In the genomic region with DNA sequence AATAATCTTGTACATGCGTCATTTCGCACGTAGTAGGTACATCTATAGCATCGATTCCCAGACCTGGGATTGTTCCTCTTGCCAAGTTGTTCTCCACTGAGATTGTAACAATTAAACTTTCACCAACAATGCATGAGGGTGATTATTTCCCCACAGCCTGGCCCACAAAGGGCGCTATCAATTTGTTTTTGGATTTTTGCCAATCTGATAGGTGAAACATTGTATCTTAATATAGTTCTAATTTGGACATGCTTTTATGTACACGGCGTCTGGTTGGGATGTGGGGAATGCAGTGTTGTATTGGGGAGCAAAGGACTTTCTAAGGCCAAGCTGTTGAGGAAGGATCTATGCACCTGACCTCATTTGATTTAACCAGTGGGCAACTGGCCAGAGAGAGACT, we compare ENCODE assay signal across 26 cellular contexts. TPM values are rescaled to one million over a fixed set of nuclear protein-coding genes. Genes with fewer than 3 reads are reported as not detected.
"Had no signal": no experiment of that assay in that cellular context is flagged by ENCODE, and none has a peak within 500 bp of the region (broad histone marks: within the 10 kb centered on the region; RNA-seq: fewer than 3 reads in every experiment).

No MANE protein-coding gene starts in this region.

- ATAC-seq: left ventricle myocardium superior; naive thymus-derived CD8-positive, alpha-beta T cell; psoas muscle; right cardiac atrium; stimulated activated memory B cell treated with anti-CD40 and anti-IgM and Interleukin-4, amounts not matched to agents 10 μg/mL and 1 μg/mL and 100 μg/mL, for 72 hours; stimulated activated naive CD8-positive, alpha-beta T cell treated with anti-CD3 and anti-CD28 coated beads, Interleukin-15, Interleukin-2, amounts not matched to agents 100 U/mL and 50 U/mL, for 24 hours had no signal

- H3K27me3 ChIP-seq: sigmoid colon, spleen, transverse colon, upper lobe of right lung, uterus had no signal

- H3K27ac ChIP-seq: coronary artery, esophagus squamous epithelium, lower lobe of right lung, psoas muscle, sigmoid colon, spleen, thoracic aorta, transverse colon, upper lobe of right lung, uterus had no signal

- H3K36me3 ChIP-seq: esophagus squamous epithelium, lower lobe of right lung, sigmoid colon, spleen, thoracic aorta, transverse colon, upper lobe of right lung, uterus had no signal

- FAIRE-seq: endothelial cell of umbilical vein, keratinocyte had no signal

- DNase-seq: dermis blood vessel endothelial cell; effector memory CD4-positive, alpha-beta T cell; esophagus squamous epithelium; foreskin melanocyte; hypothalamus; immature natural killer cell; left ventricle myocardium superior; lower lobe of right lung; naive thymus-derived CD8-positive, alpha-beta T cell; nephron progenitor cell; nucleus accumbens; psoas muscle; right cardiac atrium; sigmoid colon; spleen; stimulated activated CD4-positive, alpha-beta T cell treated with anti-CD3 and anti-CD28 coated beads, Interleukin-4, amount 100 ng/mL, for 4 hours; stimulated activated naive CD8-positive, alpha-beta T cell treated with anti-CD3 and anti-CD28 coated beads, Interleukin-15, Interleukin-2, amounts not matched to agents 100 U/mL and 50 U/mL, for 24 hours; substantia nigra; transverse colon; upper lobe of right lung; uterus had no signal

- H3K4me3 ChIP-seq: coronary artery, esophagus squamous epithelium, lower lobe of right lung, psoas muscle, sigmoid colon, spleen, thoracic aorta, transverse colon, upper lobe of right lung, uterus had no signal

- H3K9me3 ChIP-seq: esophagus squamous epithelium, lower lobe of right lung, psoas muscle, sigmoid colon, spleen, thoracic aorta, transverse colon, upper lobe of right lung, uterus had no signal

- H3K4me1 ChIP-seq: esophagus squamous epithelium, psoas muscle, sigmoid colon, upper lobe of right lung, uterus had no signal

RNA-seq across cellular contexts. Expression of a gene that starts 59.5 kb away (rescaled TPM):
- polyA plus RNA-seq: naive thymus-derived CD8-positive, alpha-beta T cell had no signal
